8 cellular contexts compared by ENCODE assay signal in genomic region chr11:59216654-59217640, GRCh38. TPM values are rescaled to one million over a fixed set of nuclear protein-coding genes. Genes with fewer than 3 reads are reported as not detected.
A peak's percentile ranks its signal among the peaks of the same experiment; 100 is the strongest.
DNase-seq lines count a peak whose midpoint lies in the region; ATAC-seq and TF ChIP-seq lines count a peak whose summit lies in the region.

No MANE protein-coding gene starts in this region.

- no peak overlapping the region for H2BK15ac ChIP-seq in mesendoderm (replicated peaks; ENCODE audit: low read depth)

- no peak overlapping the region for H4K8ac ChIP-seq in mesendoderm (ENCODE audit: low read depth, low read length)

- WGBS in testis, 2 donors: 53 to 59% methylated on average over 9 of the region's 9 CpGs
- no CpG with 5 or more reads among the region's 9 CpGs for WGBS in mesendoderm (ENCODE audit: extremely low coverage, insufficient coverage, low lambda C conversion rate)

- H3K79me1 ChIP-seq in mesendoderm (ENCODE audit: low read length): no peaks in the 10 kb centered on the region

- no peak overlapping the region for H4K5ac ChIP-seq in mesendoderm (ENCODE audit: low read length)

- H3K27ac ChIP-seq in testis (no peak overlapping the region), mesendoderm (ENCODE audit: low read depth, low read length) (no peak overlapping the region)

- H3K4me3 ChIP-seq in fibroblast of villous mesenchyme (ENCODE audit: low read depth, low read length) (no peak overlapping the region), testis (no peak overlapping the region), mesendoderm (ENCODE audit: low read length) (no peak overlapping the region)

- no peaks in the 10 kb centered on the region for H3K36me3 ChIP-seq in testis (ENCODE audit: low read depth, missing control alignments)
- no peaks in the 10 kb centered on the region for H3K36me3 ChIP-seq in mesendoderm (ENCODE audit: control insufficient read depth, insufficient read depth, low read length)

- peak overlapping the region; percentile 17 for H3K27ac Mint-ChIP-seq in activated naive CD4-positive, alpha-beta T cell treated with anti-CD3 and anti-CD28 coated beads, Interleukin-2, amount 50 U/mL, for 24 hours

- no peak overlapping the region for H3K23ac ChIP-seq in mesendoderm (ENCODE audit: low read length)

- H3K4me1 Mint-ChIP-seq in activated naive CD4-positive, alpha-beta T cell treated with anti-CD3 and anti-CD28 coated beads, Interleukin-2, amount 50 U/mL, for 24 hours: peaks cover 13% of the 10 kb centered on the region

- no peaks in the 10 kb centered on the region for H3K4me1 ChIP-seq in testis
- no peaks in the 10 kb centered on the region for H3K4me1 ChIP-seq in mesendoderm (ENCODE audit: control insufficient read depth, low read depth, low read length)

- DNase-seq in activated naive CD4-positive, alpha-beta T cell (lab: John Stamatoyannopoulos, UW): no peak
- DNase-seq in NOMO-1 (lab: John Stamatoyannopoulos, UW; ENCODE audit: unreplicated experiment in 2 of 2) (peak; percentile 81 to 97), fibroblast of villous mesenchyme (ENCODE audit: low read depth) (peak; percentile 63), testis (peak; percentile 32), kidney glomerular epithelial cell (lab: John Stamatoyannopoulos, UW) (no peak), mesendoderm (no peak)

- no peak overlapping the region for H3K4me3 Mint-ChIP-seq in activated naive CD4-positive, alpha-beta T cell treated with anti-CD3 and anti-CD28 coated beads, Interleukin-2, amount 50 U/mL, for 24 hours

- H3K36me3 Mint-ChIP-seq in activated naive CD4-positive, alpha-beta T cell treated with anti-CD3 and anti-CD28 coated beads, Interleukin-2, amount 50 U/mL, for 24 hours: no peaks in the 10 kb centered on the region

- no peak for TF ChIP-seq POLR2A in testis (IDR thresholded peaks at IDR 0.05)

- no peak overlapping the region for H2BK5ac ChIP-seq in mesendoderm (ENCODE audit: low read length)

- no peak overlapping the region for H2AK5ac ChIP-seq in mesendoderm (ENCODE audit: low read length)

- H3K9me3 Mint-ChIP-seq in activated naive CD4-positive, alpha-beta T cell treated with anti-CD3 and anti-CD28 coated beads, Interleukin-2, amount 50 U/mL, for 24 hours: no peaks in the 10 kb centered on the region

- no peak overlapping the region for H2BK120ac ChIP-seq in mesendoderm (ENCODE audit: low read depth, low read length)

- no peaks in the 10 kb centered on the region for H3K9me3 ChIP-seq in testis

- H3K27me3 ChIP-seq in testis: no peaks in the 10 kb centered on the region
- no peaks in the 10 kb centered on the region for H3K27me3 ChIP-seq in mesendoderm (ENCODE audit: insufficient read depth, low read length, poor library complexity)

- ATAC-seq in HG02840 (IDR thresholded peaks at IDR 0.05; ENCODE audit: low FRiP score, unreplicated experiment): peak; percentile 88

- no peak overlapping the region for H3K4me2 ChIP-seq in mesendoderm (ENCODE audit: low read length)

- H3K4ac ChIP-seq in mesendoderm (ENCODE audit: low read depth, low read length): no peak overlapping the region

- TF ChIP-seq CTCF in fibroblast of villous mesenchyme (IDR thresholded peaks at IDR 0.05; ENCODE audit: insufficient read depth, low read depth, low read length) (no peak), testis (IDR thresholded peaks at IDR 0.05) (no peak)

- intact Hi-C loops in testis (cut with DNase I; ENCODE audit: low total_unique reads): no loop called here

- H3K9ac ChIP-seq in mesendoderm (ENCODE audit: low read length): no peak overlapping the region

- no peaks in the 10 kb centered on the region for H3K79me2 ChIP-seq in mesendoderm (ENCODE audit: control insufficient read depth, insufficient read depth, low read length)

- peaks cover 3% of the 10 kb centered on the region for H3K27me3 Mint-ChIP-seq in activated naive CD4-positive, alpha-beta T cell treated with anti-CD3 and anti-CD28 coated beads, Interleukin-2, amount 50 U/mL, for 24 hours

- no peak overlapping the region for H3K18ac ChIP-seq in mesendoderm (ENCODE audit: low read length)

- no peak overlapping the region for H3K56ac ChIP-seq in mesendoderm (ENCODE audit: low read length)

RNA-seq across cellular contexts. Expression of gene MPEG1, which starts 4.2 kb away (rescaled TPM):
- total RNA-seq in fibroblast of villous mesenchyme: not detected in 2 replicates
- total RNA-seq in testis: 1 to 10 TPM in 1 of 2 donors, under 1 TPM in 1; 0.87 to 3.8 TPM
- polyA plus RNA-seq in testis (ENCODE audit: insufficient read depth, low read depth, low replicate concordance): 12.1 TPM
- polyA plus RNA-seq in mesendoderm (2013, experiment 1 of 2): not detected
- not detected for polyA plus RNA-seq in mesendoderm (2013, experiment 2 of 2)

RNA-seq across cellular contexts. Expression of gene DTX4, which starts 45.0 kb away (rescaled TPM):
- 2.3 and 4.7 TPM in 2 replicates for total RNA-seq in fibroblast of villous mesenchyme
- 10 to 100 TPM in 1 of 2 donors, 1 to 10 TPM in 1; 4.5 to 10.2 TPM for total RNA-seq in testis
- 6.1 TPM for polyA plus RNA-seq in testis (ENCODE audit: insufficient read depth, low read depth, low replicate concordance)
- polyA plus RNA-seq in mesendoderm (2013, experiment 1 of 2): 13.9 TPM
- polyA plus RNA-seq in mesendoderm (2013, experiment 2 of 2): 15.1 TPM

Comparison
In these comparisons a context has a peak if more than half of its experiments do, and no peak if none do; other contexts are left out.
1. DNase-seq: peak in NOMO-1 (2 of 2), fibroblast of villous mesenchyme (single experiment) and testis (single experiment); none in activated naive CD4-positive, alpha-beta T cell (0 of 4), kidney glomerular epithelial cell (single experiment) and mesendoderm (single experiment).